Comparison of ENCODE assay signal across 20 cellular contexts in genomic region chr5:180327166-180327565, GRCh38. TPM values are rescaled to one million over a fixed set of nuclear protein-coding genes. Genes with fewer than 3 reads are reported as not detected.
DNase-seq lines count a peak whose midpoint lies in the region; ATAC-seq, FAIRE-seq and TF ChIP-seq lines count a peak whose summit lies in the region.
"Had no signal": no experiment of that assay in that cellular context is flagged by ENCODE, and none has a peak within 500 bp of the region (broad histone marks: within the 10 kb centered on the region; RNA-seq: fewer than 3 reads in every experiment).

No MANE protein-coding gene starts in this region.

- H3K9me3 Mint-ChIP-seq in H9, result no peaks in the 10 kb centered on the region; a peak in 1 of 5 replicates
- no peaks in the 10 kb centered on the region for H3K9me3 Mint-ChIP-seq in stimulated activated naive B cell treated with anti-CD40 and anti-IgM and Interleukin-4, amounts not matched to agents 10 μg/mL and 1 μg/mL and 100 μg/mL, for 72 hours
- H3K9me3 Mint-ChIP-seq in immature natural killer cell, result no peaks in the 10 kb centered on the region
- H3K9me3 Mint-ChIP-seq: CD4-positive, alpha-beta T cell; HFFc6 had no signal

- FAIRE-seq in H1 (lab: Jason Lieb, UNC), result no peak
- FAIRE-seq: A549, D721Med, G401.6, GM12891, HTR-8/SVneo, K562 had no signal

- H3K4me1 ChIP-seq in H9 (ENCODE audit: insufficient read depth, low read length) (peaks cover 7% of the 10 kb centered on the region), H1 (replicated peaks in 1 of 4; ENCODE audit: control insufficient read depth in 3 of 4, insufficient read depth in 4 of 4, low read length in 3 of 4) (peaks cover 12 to 16% (median 13%) of the 10 kb centered on the region in 4 experiments)
- H3K4me1 ChIP-seq: Caco-2 had no signal

- H3K36me3 ChIP-seq in H1 (ENCODE audit: control insufficient read depth in 2 of 4, insufficient read depth in 4 of 4, low read length in 3 of 4), result peaks cover 42 to 84% (median 67%) of the 10 kb centered on the region in 4 experiments

- H3K79me2 ChIP-seq in H9 (ENCODE audit: insufficient read depth, low read length), result no peaks in the 10 kb centered on the region; the same call in 1 of the 2 replicates
- H3K79me2 ChIP-seq in H1 (ENCODE audit: control insufficient read depth in 1 of 2, insufficient read depth in 2 of 2, low read length in 2 of 2), result no peaks in the 10 kb centered on the region

- H3K4ac ChIP-seq in H9 (ENCODE audit: low read depth, low read length) (no peak overlapping the region), H1 (replicated peaks; ENCODE audit: insufficient read length, low read depth, low read length) (no peak overlapping the region)

- H2BK5ac ChIP-seq in H9 (ENCODE audit: insufficient read length, low read length), result no peak overlapping the region
- no peak overlapping the region for H2BK5ac ChIP-seq in H1 (ENCODE audit: low read depth, low read length)

- H3K4me3 Mint-ChIP-seq in H9, result no peak overlapping the region
- H3K4me3 Mint-ChIP-seq in stimulated activated naive B cell treated with anti-CD40 and anti-IgM and Interleukin-4, amounts not matched to agents 10 μg/mL and 1 μg/mL and 100 μg/mL, for 72 hours, result no peak overlapping the region
- no peak overlapping the region for H3K4me3 Mint-ChIP-seq in immature natural killer cell
- H3K4me3 Mint-ChIP-seq: CD4-positive, alpha-beta T cell; HFFc6 had no signal

- H3K36me3 Mint-ChIP-seq in H9 (ENCODE audit: insufficient read depth in 1 of 3, low read depth in 3 of 3) (peaks cover 77 to 87% (median 84%) of the 10 kb centered on the region in 3 experiments), immature natural killer cell (no peaks in the 10 kb centered on the region)
- H3K36me3 Mint-ChIP-seq in stimulated activated naive B cell treated with anti-CD40 and anti-IgM and Interleukin-4, amounts not matched to agents 10 μg/mL and 1 μg/mL and 100 μg/mL, for 72 hours, result no peaks in the 10 kb centered on the region

- H3K9me3 ChIP-seq in H9 (ENCODE audit: control insufficient read depth, low read depth, low read length) (no peaks in the 10 kb centered on the region), H1 (ENCODE audit: insufficient read depth in 2 of 2, low read depth in 1 of 2, low read length in 1 of 2) (no peaks in the 10 kb centered on the region)
- H3K9me3 ChIP-seq: A549, Caco-2 had no signal

- H3K56ac ChIP-seq in H9 (ENCODE audit: insufficient read length, low read depth, low read length) (no peak overlapping the region), H1 (replicated peaks; ENCODE audit: insufficient read length, low read depth, low read length) (no peak overlapping the region)

- H2AFZ ChIP-seq in H9 (ENCODE audit: low read length), result no peak overlapping the region
- H2AFZ ChIP-seq in H1 (ENCODE audit: low read length), result no peak overlapping the region

- H3T11ph ChIP-seq in H9 (ENCODE audit: low read length), result no peak overlapping the region

- H2BK20ac ChIP-seq in H9 (ENCODE audit: low read depth, low read length, poor library complexity, severe bottlenecking), result no peak overlapping the region
- no peak overlapping the region for H2BK20ac ChIP-seq in H1 (ENCODE audit: low read length)

- no peak for TF ChIP-seq CTCF in H9 (conservative IDR thresholded peaks at IDR 0.05)
- TF ChIP-seq CTCF in H1 (IDR thresholded peaks at IDR 0.05; ENCODE audit: control extremely low read depth in 1 of 3, insufficient read depth in 1 of 3, low read depth in 1 of 3, low read length in 3 of 3), result no peak

- no peaks in the 10 kb centered on the region for H3K27me3 ChIP-seq in H9 (ENCODE audit: insufficient read depth, low read length)
- H3K27me3 ChIP-seq in H1 (replicated peaks in 1 of 4; ENCODE audit: control insufficient read depth in 3 of 4, extremely low read depth in 1 of 4, insufficient read depth in 3 of 4, low read length in 3 of 4), result no peaks in the 10 kb centered on the region

- WGBS in H9 (ENCODE audit: extremely low coverage, insufficient read length, low lambda C conversion rate), result no CpG with 5 or more reads among the region's 7 CpGs
- 98% methylated on average over 7 of the region's 7 CpGs; no CpG with 5 or more reads in 1 of the 2 experiments for WGBS in H1 (ENCODE audit: extremely low coverage in 1 of 2, insufficient coverage in 1 of 2, insufficient read length in 1 of 2, insufficient replicate concordance in 2 of 2, low coverage in 1 of 2, low lambda C conversion rate in 2 of 2, missing lambda C conversion rate in 1 of 2), 2 experiments

- no peak overlapping the region for H2BK12ac ChIP-seq in H9 (ENCODE audit: insufficient read length, low read depth, low read length)
- no peak overlapping the region for H2BK12ac ChIP-seq in H1 (ENCODE audit: low read depth, low read length)

- H2BK120ac ChIP-seq in H9 (ENCODE audit: low read depth, low read length, poor library complexity, severe bottlenecking) (no peak overlapping the region), H1 (replicated peaks; ENCODE audit: low read depth, low read length) (no peak overlapping the region)

- intact Hi-C loops in posterior vena cava (cut with DNase I), result no loop called here

- TF ChIP-seq POLR2A in H1 (IDR thresholded peaks at IDR 0.05; ENCODE audit: control extremely low read depth in 1 of 2, low read depth in 2 of 2, low read length in 2 of 2), result no peak

- no peak for TF ChIP-seq EP300 in H1 (IDR thresholded peaks at IDR 0.05; ENCODE audit: borderline replicate concordance in 1 of 2, low read depth in 2 of 2, low read length in 2 of 2)

- TF ChIP-seq RAD21 in H1 (IDR thresholded peaks at IDR 0.05 in 1 of 2, conservative IDR thresholded peaks at IDR 0.05 in 1 of 2; ENCODE audit: low read depth in 2 of 2, low read length in 2 of 2), result no peak

- H4K91ac ChIP-seq in H9 (ENCODE audit: insufficient read length, low read depth, low read length), result no peak overlapping the region
- H4K91ac ChIP-seq in H1 (replicated peaks; ENCODE audit: insufficient read length, low read length), result no peak overlapping the region

- DNase-seq in H9, result no peak
- no peak for DNase-seq in H1 (ENCODE audit: low read depth in 1 of 2, low spot score in 2 of 2)
- peak; percentile 73 for DNase-seq in posterior vena cava (ENCODE audit: low spot score)
- no peak for DNase-seq in stimulated activated naive B cell treated with anti-CD40 and anti-IgM and Interleukin-4, amounts not matched to agents 10 μg/mL and 1 μg/mL and 100 μg/mL, for 72 hours
- DNase-seq in Kasumi-1 (lab: John Stamatoyannopoulos, UW), result no peak
- DNase-seq in NK-92 (lab: John Stamatoyannopoulos, UW; ENCODE audit: unreplicated experiment), result no peak
- no peak for DNase-seq in immature natural killer cell
- DNase-seq: AML-193; Caco-2; CD4-positive, alpha-beta T cell; HCEC 1CT; HFFc6; IMR-90 had no signal

- H3K27ac Mint-ChIP-seq in H9 (peak overlapping the region; percentile 27 to 91 (median 82); a peak in 6 of 7 replicates), immature natural killer cell (no peak overlapping the region)
- H3K27ac Mint-ChIP-seq in stimulated activated naive B cell treated with anti-CD40 and anti-IgM and Interleukin-4, amounts not matched to agents 10 μg/mL and 1 μg/mL and 100 μg/mL, for 72 hours, result peak overlapping the region; percentile 34
- H3K27ac Mint-ChIP-seq: CD4-positive, alpha-beta T cell; HFFc6 had no signal

- H3K23me2 ChIP-seq in H9 (ENCODE audit: insufficient read length, low read depth, low read length, poor library complexity, severe bottlenecking), result no peaks in the 10 kb centered on the region
- H3K23me2 ChIP-seq in H1 (ENCODE audit: low read depth, low read length), result no peaks in the 10 kb centered on the region

- POLR2A ChIA-PET in H1 (lab: Charles Lee; ENCODE audit: partially characterized antibody), result no interaction called here

- H3K27me3 Mint-ChIP-seq in H9 (ENCODE audit: low read depth) (no peaks in the 10 kb centered on the region), immature natural killer cell (ENCODE audit: low read depth in 3 of 3) (peaks cover 2 to 8% (median 7%) of the 10 kb centered on the region in 3 donors)
- peaks cover 15 to 27% of the 10 kb centered on the region in 2 donors for H3K27me3 Mint-ChIP-seq in stimulated activated naive B cell treated with anti-CD40 and anti-IgM and Interleukin-4, amounts not matched to agents 10 μg/mL and 1 μg/mL and 100 μg/mL, for 72 hours

- H3K27ac ChIP-seq in H9 (ENCODE audit: insufficient read length, low read depth, low read length) (no peak overlapping the region), H1 (ENCODE audit: low read depth, low read length) (peak overlapping the region; percentile 4; the same call in 1 of the 2 replicates)
- H3K27ac ChIP-seq: C4-2B had no signal

- no peak overlapping the region for H4K5ac ChIP-seq in H9 (ENCODE audit: insufficient read length, low read depth, low read length)
- H4K5ac ChIP-seq in H1 (ENCODE audit: insufficient read length, low read depth, low read length), result no peak overlapping the region

- no peaks in the 10 kb centered on the region for H3K79me1 ChIP-seq in H9 (ENCODE audit: insufficient read depth, low read depth, low read length, poor library complexity, severe bottlenecking)
- H3K79me1 ChIP-seq in H1 (ENCODE audit: low read depth, low read length), result no peaks in the 10 kb centered on the region

- H3K14ac ChIP-seq in H9 (ENCODE audit: insufficient read depth, low read length) (no peak overlapping the region), H1 (ENCODE audit: insufficient read length) (no peak overlapping the region)

- H3K4me2 ChIP-seq in H9 (ENCODE audit: insufficient read depth, insufficient read length, low read length) (no peak overlapping the region), H1 (ENCODE audit: insufficient read depth in 1 of 2, low read depth in 2 of 2, low read length in 2 of 2) (no peak overlapping the region)
- H3K4me2 ChIP-seq: A549 had no signal

- no peak for ATAC-seq in stimulated activated naive B cell treated with anti-CD40 and anti-IgM and Interleukin-4, amounts not matched to agents 10 μg/mL and 1 μg/mL and 100 μg/mL, for 72 hours (replicated peaks)
- ATAC-seq: A549, K562 had no signal

- H3K18ac ChIP-seq in H9 (ENCODE audit: insufficient read length, low read depth, low read length), result no peak overlapping the region
- H3K18ac ChIP-seq in H1 (ENCODE audit: extremely low read depth, low read length), result no peak overlapping the region

- H4K8ac ChIP-seq in H9 (replicated peaks; ENCODE audit: insufficient read length, low read depth, low read length), result no peak overlapping the region
- peak overlapping the region; percentile 43; the same call in 1 of the 2 replicates for H4K8ac ChIP-seq in H1 (ENCODE audit: extremely low read depth, insufficient read depth, low read length)

- H3K23ac ChIP-seq in H9 (ENCODE audit: insufficient read length, low read depth, low read length) (no peak overlapping the region), H1 (ENCODE audit: insufficient read length) (no peak overlapping the region)

- H2BK15ac ChIP-seq in H9 (ENCODE audit: low read depth, low read length) (no peak overlapping the region), H1 (ENCODE audit: low read length) (no peak overlapping the region)

- H4K20me1 ChIP-seq in H9 (ENCODE audit: control insufficient read depth, insufficient read depth, insufficient read length) (no peaks in the 10 kb centered on the region), H1 (replicated peaks in 1 of 2; ENCODE audit: control insufficient read depth in 1 of 2, insufficient read depth in 2 of 2, low read length in 2 of 2) (peaks cover 0 to 9% of the 10 kb centered on the region in 2 experiments)

- peaks cover 25 to 28% of the 10 kb centered on the region in 2 experiments for H3K4me1 Mint-ChIP-seq in H9
- no peaks in the 10 kb centered on the region for H3K4me1 Mint-ChIP-seq in stimulated activated naive B cell treated with anti-CD40 and anti-IgM and Interleukin-4, amounts not matched to agents 10 μg/mL and 1 μg/mL and 100 μg/mL, for 72 hours
- no peaks in the 10 kb centered on the region for H3K4me1 Mint-ChIP-seq in immature natural killer cell

- no peak overlapping the region for H2AK5ac ChIP-seq in H9 (ENCODE audit: insufficient read length, low read length)
- no peak overlapping the region for H2AK5ac ChIP-seq in H1 (ENCODE audit: low read depth, low read length)

- H3K9ac ChIP-seq in H9 (ENCODE audit: extremely low read depth, insufficient read length, low read length) (no peak overlapping the region), H1 (replicated peaks in 1 of 4; ENCODE audit: extremely low read depth in 1 of 4, low read depth in 3 of 4, low read length in 3 of 4) (no peak overlapping the region)

- H3K4me3 ChIP-seq in H1 (ENCODE audit: extremely low read depth in 1 of 4, insufficient read depth in 2 of 4, low read depth in 3 of 4, low read length in 4 of 4), result no peak overlapping the region
- H3K4me3 ChIP-seq: A549, K562 had no signal

- CTCF ChIA-PET in H1 (lab: Charles Lee; ENCODE audit: partially characterized antibody), result interaction anchor here (2.4 to 14.0 kb wide), 2 partner anchors 9 to 33 kb away, joined by 8 to 192 read pairs; no protein-coding TSS in a partner anchor

RNA-seq across cellular contexts. Expression of gene GFPT2, which starts 26.0 kb away (rescaled TPM):
- total RNA-seq in H9 (2021) (85.0 and 89.8 TPM in 2 replicates), posterior vena cava (10 to 100 TPM; 75.4 to 83.3 TPM)
- total RNA-seq in H1 (2021; fragmentation: NEBNext Ultra II Directional; extraction: Animal tissue kit (Norgen Biotek cat#: 25700)), result 141 and 143 TPM in 2 replicates
- polyA plus RNA-seq in H1 (2011; rRNA removed) (83.7 and 90.0 TPM in 2 replicates), immature natural killer cell (not detected)
- 101 TPM for polyA plus RNA-seq in H1 (2011; cell fraction: cytosol; rRNA removed)
- 136 TPM for polyA plus RNA-seq in H1 (2011; cell fraction: nucleus; rRNA removed)
- polyA plus RNA-seq in H1 (2012, experiment 1 of 2), result 78.6 to 104 TPM (median 83.3 TPM) in 4 replicates
- polyA plus RNA-seq in H1 (2012, experiment 2 of 2), result 47.5 TPM
- 73.7 TPM for polyA plus RNA-seq in H1 (2013, experiment 1 of 2)
- polyA plus RNA-seq in H1 (2013, experiment 2 of 2), result 66.5 TPM
- polyA minus RNA-seq in H1 (2011; rRNA and poly(A)+ RNA removed), result 118 and 127 TPM in 2 replicates
- polyA minus RNA-seq in H1 (2011; cell fraction: cytosol; rRNA and poly(A)+ RNA removed), result 56.6 TPM
- 80.8 TPM for polyA minus RNA-seq in H1 (2011; cell fraction: nucleus; rRNA and poly(A)+ RNA removed)

RNA-seq across cellular contexts. Expression of gene MAPK9, which starts 35.3 kb away (rescaled TPM):
- total RNA-seq in H9 (2021), result 38.6 and 39.7 TPM in 2 replicates
- total RNA-seq in H1 (2021; fragmentation: NEBNext Ultra II Directional; extraction: Animal tissue kit (Norgen Biotek cat#: 25700)), result 37.9 and 43.7 TPM in 2 replicates
- polyA plus RNA-seq in H1 (2011; rRNA removed), result 18.3 and 22.3 TPM in 2 replicates
- 27.1 TPM for polyA plus RNA-seq in H1 (2011; cell fraction: cytosol; rRNA removed)
- polyA plus RNA-seq in H1 (2011; cell fraction: nucleus; rRNA removed), result 16.9 TPM
- polyA plus RNA-seq in H1 (2012, experiment 1 of 2), result 20.5 to 30.0 TPM (median 24.3 TPM) in 4 replicates
- 2.9 TPM for polyA plus RNA-seq in H1 (2012, experiment 2 of 2)
- 21.8 TPM for polyA plus RNA-seq in H1 (2013, experiment 1 of 2)
- polyA plus RNA-seq in H1 (2013, experiment 2 of 2), result 22.3 TPM
- 47.8 and 64.8 TPM in 2 replicates for polyA minus RNA-seq in H1 (2011; rRNA and poly(A)+ RNA removed)
- 17.2 TPM for polyA minus RNA-seq in H1 (2011; cell fraction: cytosol; rRNA and poly(A)+ RNA removed)
- polyA minus RNA-seq in H1 (2011; cell fraction: nucleus; rRNA and poly(A)+ RNA removed), result 28.5 TPM
- 10 to 100 TPM; 27.9 to 34.9 TPM for total RNA-seq in posterior vena cava
- polyA plus RNA-seq in immature natural killer cell, result 10 to 100 TPM; 23.9 to 38.2 (median 27.6) TPM

Comparison
In these comparisons a context has a peak if more than half of its experiments do, and no peak if none do; other contexts are left out.
1. H3K27ac Mint-ChIP-seq: peak in H9 (3 of 3) and stimulated activated naive B cell treated with anti-CD40 and anti-IgM and Interleukin-4, amounts not matched to agents 10 μg/mL and 1 μg/mL and 100 μg/mL, for 72 hours (single experiment); none in immature natural killer cell (0 of 6).